14 cellular contexts compared by ENCODE assay signal in the genomic region with DNA sequence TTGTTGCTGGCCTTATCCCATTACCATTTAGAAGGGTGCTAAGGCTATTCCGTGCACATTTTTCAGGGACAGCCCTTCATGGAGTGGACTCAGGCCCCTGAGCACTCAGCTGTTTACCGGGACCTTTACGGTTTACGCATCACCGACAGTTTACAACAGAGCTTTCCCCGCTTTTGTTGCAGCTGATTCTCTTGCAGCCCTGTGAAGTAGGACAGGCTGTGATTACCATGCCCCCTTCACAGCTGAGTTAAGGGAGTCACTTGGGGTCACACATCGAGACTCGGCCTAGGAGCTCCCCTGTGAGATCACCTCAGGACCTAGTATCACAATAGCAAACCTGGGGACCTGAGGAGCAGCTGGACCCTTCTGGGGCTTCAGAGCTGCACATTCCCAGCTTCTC. TPM values are rescaled to one million over a fixed set of nuclear protein-coding genes. Genes with fewer than 3 reads are reported as not detected.
DNase-seq lines count a peak whose midpoint lies in the region; TF ChIP-seq lines count a peak whose summit lies in the region.
"Had no signal": no experiment of that assay in that cellular context is flagged by ENCODE, and none has a peak within 500 bp of the region (broad histone marks: within the 10 kb centered on the region; RNA-seq: fewer than 3 reads in every experiment).

No MANE protein-coding gene starts in this region.

- POLR2A ChIA-PET in CD4-positive, alpha-beta memory T cell (lab: Charles Lee; ENCODE audit: partially characterized antibody), result no interaction called here

- intact Hi-C loops in CD4-positive, alpha-beta memory T cell (cut with micrococcal nuclease), result no loop called here

- H3K36me3 Mint-ChIP-seq in endodermal cell (ENCODE audit: low read depth), result peaks cover 47% of the 10 kb centered on the region
- no peaks in the 10 kb centered on the region for H3K36me3 Mint-ChIP-seq in CD4-positive, alpha-beta memory T cell

- H3K36me3 ChIP-seq in endodermal cell (ENCODE audit: control insufficient read depth, insufficient read depth, low read length), result peaks cover 33% of the 10 kb centered on the region
- no peaks in the 10 kb centered on the region for H3K36me3 ChIP-seq in CD4-positive, alpha-beta memory T cell (ENCODE audit: insufficient read depth, low read length)

- H3K4me1 Mint-ChIP-seq in endodermal cell, result no peaks in the 10 kb centered on the region
- peaks cover 0 to 11% (median 1%) of the 10 kb centered on the region in 4 donors for H3K4me1 Mint-ChIP-seq in CD4-positive, alpha-beta memory T cell

- CTCF ChIA-PET in CD4-positive, alpha-beta memory T cell (lab: Charles Lee; ENCODE audit: partially characterized antibody), result no interaction called here

- H3K9me3 ChIP-seq in endodermal cell (ENCODE audit: control insufficient read depth, low read length), result no peaks in the 10 kb centered on the region
- H3K9me3 ChIP-seq in CD4-positive, alpha-beta memory T cell (ENCODE audit: control insufficient read depth in 1 of 2, low read length in 2 of 2), result no peaks in the 10 kb centered on the region

- H3K27me3 ChIP-seq in endodermal cell (ENCODE audit: control insufficient read depth, insufficient read depth, low read length, poor library complexity, severe bottlenecking), result no peaks in the 10 kb centered on the region
- H3K27me3 ChIP-seq in CD4-positive, alpha-beta memory T cell (ENCODE audit: insufficient read depth, low read length), result no peaks in the 10 kb centered on the region

- WGBS in endodermal cell (ENCODE audit: insufficient coverage in 1 of 2, insufficient read length in 1 of 2), 2 experiments, result 83 to 92% methylated on average over 4 to 8 of the region's 8 CpGs

- peak; percentile 42 for DNase-seq in DMS79 treated with DMSO at 0.1 percent for 48 hours (lab: John Stamatoyannopoulos, UW)
- no peak for DNase-seq in endodermal cell
- DNase-seq in retina, result peak; percentile 68
- DNase-seq in stimulated activated CD4-positive, alpha-beta T cell treated with anti-CD3 and anti-CD28 coated beads, Interleukin-4, amount 100 ng/mL, for 1 hour, result no peak
- no peak for DNase-seq in CD4-positive, alpha-beta memory T cell
- no peak for DNase-seq in T1000 (lab: John Stamatoyannopoulos, UW)
- DNase-seq in stimulated activated CD4-positive, alpha-beta T cell treated with anti-CD3 and anti-CD28 coated beads, Interleukin-15, amount 100 ng/mL, for 24 hours, result no peak
- DNase-seq: GM23248, NCI-H1436, NCI-H2029, NCI-H2171 treated with DMSO at 0.1 percent for 48 hours, PC-3 had no signal

- 0 out of 2 replicates have a peak overlapping the region, but pooled peaks have one; percentile 13 for H3K27ac ChIP-seq in 22Rv1
- H3K27ac ChIP-seq in endodermal cell (ENCODE audit: low read depth, low read length), result peak overlapping the region; percentile 30
- H3K27ac ChIP-seq in CD4-positive, alpha-beta memory T cell (ENCODE audit: low read depth, low read length), result no peak overlapping the region
- H3K27ac ChIP-seq: GM23248, KMS-11 had no signal

- H3K27ac Mint-ChIP-seq in endodermal cell, result no peak overlapping the region
- no peak overlapping the region for H3K27ac Mint-ChIP-seq in CD4-positive, alpha-beta memory T cell

- no peaks in the 10 kb centered on the region for H3K27me3 Mint-ChIP-seq in endodermal cell (ENCODE audit: insufficient read depth)
- H3K27me3 Mint-ChIP-seq in CD4-positive, alpha-beta memory T cell, result no peaks in the 10 kb centered on the region

- H3K9ac ChIP-seq in endodermal cell (ENCODE audit: extremely low read depth, low read length, poor library complexity, severe bottlenecking), result no peak overlapping the region
- H3K9ac ChIP-seq: GM23248, KMS-11 had no signal

- H3K4me3 ChIP-seq in endodermal cell (ENCODE audit: low read length), result no peak overlapping the region
- H3K4me3 ChIP-seq in CD4-positive, alpha-beta memory T cell (ENCODE audit: low read length in 2 of 2), result no peak overlapping the region
- H3K4me3 ChIP-seq: GM23248 had no signal

- no peaks in the 10 kb centered on the region for H3K9me3 Mint-ChIP-seq in endodermal cell
- H3K9me3 Mint-ChIP-seq in CD4-positive, alpha-beta memory T cell, result no peaks in the 10 kb centered on the region

- no peaks in the 10 kb centered on the region for H3K4me1 ChIP-seq in endodermal cell (ENCODE audit: control insufficient read depth, insufficient read depth, low read length)
- no peaks in the 10 kb centered on the region for H3K4me1 ChIP-seq in CD4-positive, alpha-beta memory T cell (ENCODE audit: insufficient read depth, low read length)

- no peak overlapping the region for H3K4me3 Mint-ChIP-seq in endodermal cell
- no peak overlapping the region for H3K4me3 Mint-ChIP-seq in CD4-positive, alpha-beta memory T cell

- TF ChIP-seq CTCF in 22Rv1 (IDR thresholded peaks at IDR 0.05) (no peak), endodermal cell (conservative IDR thresholded peaks at IDR 0.05) (no peak)

RNA-seq across cellular contexts. Expression of a gene that starts 41.9 kb away (rescaled TPM):
- 100 to 1,000 TPM; 203 to 250 TPM for total RNA-seq in endodermal cell
- polyA plus RNA-seq in endodermal cell (2013, experiment 1 of 2), result 145 TPM
- 130 TPM for polyA plus RNA-seq in endodermal cell (2013, experiment 2 of 2)
- total RNA-seq in CD4-positive, alpha-beta memory T cell, result not detected
- polyA plus RNA-seq in CD4-positive, alpha-beta memory T cell, result not detected

Comparison
In these comparisons a context has a peak if more than half of its experiments do, and no peak if none do; other contexts are left out.
1. DNase-seq: peak in DMS79 treated with DMSO at 0.1 percent for 48 hours (single experiment) and retina (single experiment); none in endodermal cell (single experiment), stimulated activated CD4-positive, alpha-beta T cell treated with anti-CD3 and anti-CD28 coated beads, Interleukin-4, amount 100 ng/mL, for 1 hour (single experiment), CD4-positive, alpha-beta memory T cell (0 of 5), T1000 (single experiment) and stimulated activated CD4-positive, alpha-beta T cell treated with anti-CD3 and anti-CD28 coated beads, Interleukin-15, amount 100 ng/mL, for 24 hours (single experiment).
2. RNA of a gene that starts 41.9 kb away (total RNA-seq): 203 to 250 TPM in endodermal cell; not detected in CD4-positive, alpha-beta memory T cell; every median in the first group is over 100 times any median in the second.